In genomic region chr5:150619359-150620230, GRCh38 we compare ENCODE assay signal across 12 cellular contexts. TPM values are rescaled to one million over a fixed set of nuclear protein-coding genes. Genes with fewer than 3 reads are reported as not detected.
DNase-seq lines count a peak whose midpoint lies in the region; ATAC-seq and TF ChIP-seq lines count a peak whose summit lies in the region.
"Had no signal": no experiment of that assay in that cellular context is flagged by ENCODE, and none has a peak within 500 bp of the region (broad histone marks: within the 10 kb centered on the region; RNA-seq: fewer than 3 reads in every experiment).

No MANE protein-coding gene starts in this region.

- WGBS in psoas muscle, 3 donors, result 51 to 61% (median 51%) methylated on average over 24 of the region's 24 CpGs

- H3K27ac ChIP-seq in ascending aorta, result peak overlapping the region; percentile 96 to 99
- peak overlapping the region; percentile 72 for H3K27ac ChIP-seq in psoas muscle

- TF ChIP-seq CTCF in ascending aorta (IDR thresholded peaks at IDR 0.05), result no peak
- no peak for TF ChIP-seq CTCF in psoas muscle (IDR thresholded peaks at IDR 0.05)

- H3K9me3 ChIP-seq in ascending aorta (no peaks in the 10 kb centered on the region), psoas muscle (no peaks in the 10 kb centered on the region)
- H3K9me3 ChIP-seq: mucosa of descending colon had no signal

- H3K4me3 ChIP-seq in ascending aorta (peak overlapping the region in 1 of 2 donors; percentile 21), psoas muscle (no peak overlapping the region)
- H3K4me3 ChIP-seq: mucosa of descending colon had no signal

- H3K27me3 ChIP-seq in ascending aorta (no peaks in the 10 kb centered on the region), psoas muscle (ENCODE audit: insufficient read depth in 3 of 3, low read length in 2 of 3) (no peaks in the 10 kb centered on the region)

- ATAC-seq in Right ventricle myocardium inferior (peak; percentile 56), psoas muscle (peak in 2 of 4 donors; percentile 13), GM19463 (IDR thresholded peaks at IDR 0.05; ENCODE audit: unreplicated experiment) (no peak)
- ATAC-seq: activated CD4-positive, alpha-beta T cell treated with anti-CD3 and anti-CD28 coated beads for 36 hours; mucosa of descending colon had no signal

- no peaks in the 10 kb centered on the region for H3K36me3 ChIP-seq in ascending aorta
- no peaks in the 10 kb centered on the region for H3K36me3 ChIP-seq in psoas muscle (ENCODE audit: insufficient read depth in 1 of 2, low read depth in 1 of 2)

- peak; percentile 71 for DNase-seq in AG08396 (ENCODE audit: low spot score)
- DNase-seq in ascending aorta (ENCODE audit: low spot score in 2 of 2), result peak in 1 of 2 donors; percentile 84
- DNase-seq in Right ventricle myocardium inferior (ENCODE audit: missing footprints), result peak; percentile 85
- DNase-seq in psoas muscle, result peak in 1 of 2 donors; percentile 39
- no peak for DNase-seq in activated naive CD4-positive, alpha-beta T cell treated with Interleukin-2 at 50 U/mL for 16 hours
- no peak for DNase-seq in stimulated activated naive CD4-positive, alpha-beta T cell treated with Interleukin-2 at 50 U/mL for 16 hours (lab: John Stamatoyannopoulos, UW)
- DNase-seq in NCI-H1436 treated with DMSO at 0.1 percent for 48 hours (lab: John Stamatoyannopoulos, UW), result no peak
- DNase-seq: activated CD4-positive, alpha-beta T cell treated with anti-CD3 and anti-CD28 coated beads for 36 hours; NCI-H187 treated with DMSO at 0.1 percent for 48 hours had no signal

- H3K4me1 ChIP-seq in ascending aorta (peaks cover 36 to 74% of the 10 kb centered on the region in 2 donors), psoas muscle (peaks cover 55% of the 10 kb centered on the region)

- intact Hi-C loops in ascending aorta (cut with DNase I) (no loop called here), Right ventricle myocardium inferior (cut with DNase I) (no loop called here), psoas muscle (cut with DNase I) (no loop called here)

RNA-seq across cellular contexts. Expression of gene SYNPO, which starts 20.9 kb away (rescaled TPM):
- 128 TPM for total RNA-seq in ascending aorta
- total RNA-seq in Right ventricle myocardium inferior, result 587 TPM
- 100 to 1,000 TPM; 447 to 745 (median 673) TPM for total RNA-seq in psoas muscle
- 100 to 1,000 TPM; 136 to 855 (median 503) TPM for polyA plus RNA-seq in psoas muscle

RNA-seq across cellular contexts. Expression of gene MYOZ3, which starts 41.5 kb away (rescaled TPM):
- total RNA-seq in ascending aorta (1.1 TPM), Right ventricle myocardium inferior (5.5 TPM), psoas muscle (100 to 1,000 TPM in 1 of 4 donors, 10 to 100 TPM in 3; 29.7 to 110 (median 31.7) TPM)
- polyA plus RNA-seq in psoas muscle, result 10 to 100 TPM in 2 of 3 donors, 1 to 10 TPM in 1; 3.0 to 14.5 (median 14.5) TPM
- total RNA-seq: HT-29 had no signal

Comparison
In these comparisons a context has a peak if more than half of its experiments do, and no peak if none do; other contexts are left out.
1. DNase-seq: peak in AG08396 (single experiment) and Right ventricle myocardium inferior (single experiment); none in activated naive CD4-positive, alpha-beta T cell treated with Interleukin-2 at 50 U/mL for 16 hours (single experiment), stimulated activated naive CD4-positive, alpha-beta T cell treated with Interleukin-2 at 50 U/mL for 16 hours (single experiment) and NCI-H1436 treated with DMSO at 0.1 percent for 48 hours (single experiment).